1 cellular context compared by ENCODE assay signal in the genomic region with DNA sequence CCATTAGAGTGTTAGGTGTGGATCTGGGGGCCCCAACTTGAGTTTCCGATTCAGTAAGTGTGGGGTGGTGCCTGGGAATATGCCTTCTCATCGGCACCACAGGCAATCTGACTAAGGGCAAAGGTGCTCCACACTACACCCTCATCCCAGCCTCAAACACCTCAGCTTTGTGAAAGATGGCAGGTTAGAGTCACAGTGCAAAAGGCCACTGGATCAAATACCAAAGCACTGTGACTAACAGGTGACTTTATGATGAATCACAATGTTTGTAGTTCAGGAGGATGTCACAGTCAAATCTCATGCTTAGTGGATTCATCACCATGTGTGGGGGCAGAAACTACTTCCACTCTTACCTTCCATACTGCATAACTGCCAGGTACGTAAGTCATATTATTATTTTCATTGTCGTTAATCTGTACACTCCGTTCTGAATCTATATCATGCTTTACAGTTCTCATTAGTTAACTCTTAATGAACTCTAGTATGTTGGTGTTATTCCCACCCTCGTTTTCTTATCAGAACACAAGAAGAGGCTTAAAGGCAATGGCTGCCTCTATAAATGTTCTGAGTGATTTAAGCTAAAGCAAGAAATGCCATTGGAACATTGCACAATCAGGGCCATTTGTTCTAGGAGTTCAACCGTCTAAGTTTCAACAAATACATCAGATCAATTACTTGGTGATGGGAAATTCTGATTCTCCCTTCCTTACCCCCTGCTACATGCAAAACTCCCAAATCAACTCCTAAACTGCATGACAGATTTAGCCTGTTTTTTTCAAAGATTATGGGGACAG.
TF ChIP-seq lines count a peak whose summit lies in the region.

No MANE protein-coding gene starts in this region.

TF ChIP-seq in HCT116, 20 proteins besides CTCF, POLR2A, EP300 and RAD21:
- TF ChIP-seq SP1 (IDR thresholded peaks at IDR 0.05; ENCODE audit: low read depth) (peak; percentile 99), EZH2 (IDR thresholded peaks at IDR 0.05) (no peak), SRF (IDR thresholded peaks at IDR 0.05; ENCODE audit: low read depth) (peak; percentile 89), JUND (IDR thresholded peaks at IDR 0.05) (peak; percentile 98), FOSL1 (IDR thresholded peaks at IDR 0.05; ENCODE audit: low read depth) (peak; percentile 99), TCF7L2 (IDR thresholded peaks at IDR 0.05; ENCODE audit: borderline replicate concordance, extremely low read depth, insufficient read depth, insufficient read length) (peak; percentile 66), SIN3A (IDR thresholded peaks at IDR 0.05; ENCODE audit: low read depth) (peak; percentile 99), YY1 (IDR thresholded peaks at IDR 0.05; ENCODE audit: extremely low read depth, insufficient replicate concordance, low read depth, low read length) (peak; percentile 80), EZH2phosphoT487 (IDR thresholded peaks at IDR 0.05; ENCODE audit: borderline replicate concordance) (no peak), CBX3 (IDR thresholded peaks at IDR 0.05; ENCODE audit: low read depth) (peak; percentile 99), EGR1 (IDR thresholded peaks at IDR 0.05; ENCODE audit: low read depth) (peak; percentile 80), ZFX (IDR thresholded peaks at IDR 0.05) (no peak), ELF1 (IDR thresholded peaks at IDR 0.05; ENCODE audit: borderline replicate concordance, low read depth) (no peak; the same call in 1 of the 2 replicates), ZNF274 (IDR thresholded peaks at IDR 0.05; ENCODE audit: low read depth, low read length) (no peak), CEBPB (IDR thresholded peaks at IDR 0.05; ENCODE audit: low read depth) (peak; percentile 76), POLR2AphosphoS5 (IDR thresholded peaks at IDR 0.05; ENCODE audit: low read depth, low read length) (peak; percentile 80)
- TF ChIP-seq, protein P1, sequence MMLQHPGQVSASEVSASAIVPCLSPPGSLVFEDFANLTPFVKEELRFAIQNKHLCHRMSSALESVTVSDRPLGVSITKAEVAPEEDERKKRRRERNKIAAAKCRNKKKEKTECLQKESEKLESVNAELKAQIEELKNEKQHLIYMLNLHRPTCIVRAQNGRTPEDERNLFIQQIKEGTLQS (IDR thresholded peaks at IDR 0.05): peak; percentile 67; the same call in 1 of the 2 replicates
- TF ChIP-seq, protein P2, sequence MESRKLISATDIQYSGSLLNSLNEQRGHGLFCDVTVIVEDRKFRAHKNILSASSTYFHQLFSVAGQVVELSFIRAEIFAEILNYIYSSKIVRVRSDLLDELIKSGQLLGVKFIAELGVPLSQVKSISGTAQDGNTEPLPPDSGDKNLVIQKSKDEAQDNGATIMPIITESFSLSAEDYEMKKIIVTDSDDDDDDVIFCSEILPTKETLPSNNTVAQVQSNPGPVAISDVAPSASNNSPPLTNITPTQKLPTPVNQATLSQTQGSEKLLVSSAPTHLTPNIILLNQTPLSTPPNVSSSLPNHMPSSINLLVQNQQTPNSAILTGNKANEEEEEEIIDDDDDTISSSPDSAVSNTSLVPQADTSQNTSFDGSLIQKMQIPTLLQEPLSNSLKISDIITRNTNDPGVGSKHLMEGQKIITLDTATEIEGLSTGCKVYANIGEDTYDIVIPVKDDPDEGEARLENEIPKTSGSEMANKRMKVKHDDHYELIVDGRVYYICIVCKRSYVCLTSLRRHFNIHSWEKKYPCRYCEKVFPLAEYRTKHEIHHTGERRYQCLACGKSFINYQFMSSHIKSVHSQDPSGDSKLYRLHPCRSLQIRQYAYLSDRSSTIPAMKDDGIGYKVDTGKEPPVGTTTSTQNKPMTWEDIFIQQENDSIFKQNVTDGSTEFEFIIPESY (IDR thresholded peaks at IDR 0.05; ENCODE audit: extremely low read depth, insufficient replicate concordance, low read length): peak; percentile 73
- TF ChIP-seq, protein P3, sequence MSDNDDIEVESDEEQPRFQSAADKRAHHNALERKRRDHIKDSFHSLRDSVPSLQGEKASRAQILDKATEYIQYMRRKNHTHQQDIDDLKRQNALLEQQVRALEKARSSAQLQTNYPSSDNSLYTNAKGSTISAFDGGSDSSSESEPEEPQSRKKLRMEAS (IDR thresholded peaks at IDR 0.05): peak; percentile 86
- TF ChIP-seq, protein P4, sequence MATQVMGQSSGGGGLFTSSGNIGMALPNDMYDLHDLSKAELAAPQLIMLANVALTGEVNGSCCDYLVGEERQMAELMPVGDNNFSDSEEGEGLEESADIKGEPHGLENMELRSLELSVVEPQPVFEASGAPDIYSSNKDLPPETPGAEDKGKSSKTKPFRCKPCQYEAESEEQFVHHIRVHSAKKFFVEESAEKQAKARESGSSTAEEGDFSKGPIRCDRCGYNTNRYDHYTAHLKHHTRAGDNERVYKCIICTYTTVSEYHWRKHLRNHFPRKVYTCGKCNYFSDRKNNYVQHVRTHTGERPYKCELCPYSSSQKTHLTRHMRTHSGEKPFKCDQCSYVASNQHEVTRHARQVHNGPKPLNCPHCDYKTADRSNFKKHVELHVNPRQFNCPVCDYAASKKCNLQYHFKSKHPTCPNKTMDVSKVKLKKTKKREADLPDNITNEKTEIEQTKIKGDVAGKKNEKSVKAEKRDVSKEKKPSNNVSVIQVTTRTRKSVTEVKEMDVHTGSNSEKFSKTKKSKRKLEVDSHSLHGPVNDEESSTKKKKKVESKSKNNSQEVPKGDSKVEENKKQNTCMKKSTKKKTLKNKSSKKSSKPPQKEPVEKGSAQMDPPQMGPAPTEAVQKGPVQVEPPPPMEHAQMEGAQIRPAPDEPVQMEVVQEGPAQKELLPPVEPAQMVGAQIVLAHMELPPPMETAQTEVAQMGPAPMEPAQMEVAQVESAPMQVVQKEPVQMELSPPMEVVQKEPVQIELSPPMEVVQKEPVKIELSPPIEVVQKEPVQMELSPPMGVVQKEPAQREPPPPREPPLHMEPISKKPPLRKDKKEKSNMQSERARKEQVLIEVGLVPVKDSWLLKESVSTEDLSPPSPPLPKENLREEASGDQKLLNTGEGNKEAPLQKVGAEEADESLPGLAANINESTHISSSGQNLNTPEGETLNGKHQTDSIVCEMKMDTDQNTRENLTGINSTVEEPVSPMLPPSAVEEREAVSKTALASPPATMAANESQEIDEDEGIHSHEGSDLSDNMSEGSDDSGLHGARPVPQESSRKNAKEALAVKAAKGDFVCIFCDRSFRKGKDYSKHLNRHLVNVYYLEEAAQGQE (IDR thresholded peaks at IDR 0.05; ENCODE audit: low read depth): no peak
